Comparison of ENCODE assay signal across 12 cellular contexts in genomic region chr5:173472784-173473278, GRCh38.
DNase-seq lines count a peak whose midpoint lies in the region; ATAC-seq and TF ChIP-seq lines count a peak whose summit lies in the region.
"Had no signal": no experiment of that assay in that cellular context is flagged by ENCODE, and none has a peak within 500 bp of the region (broad histone marks: within the 10 kb centered on the region; RNA-seq: fewer than 3 reads in every experiment).

No MANE protein-coding gene starts in this region.

- 67% methylated on average over 3 of the region's 3 CpGs for WGBS in SK-N-SH (ENCODE audit: low lambda C conversion rate)

- H3K4me3 Mint-ChIP-seq in osteocyte (ENCODE audit: unreplicated experiment): peak overlapping the region; percentile 36
- no peak overlapping the region for H3K4me3 Mint-ChIP-seq in T-helper 2 cell treated with Interferon-gamma antibody and Interleukin-4, amounts not matched to agents 5 μg/mL and 100 μg/mL, for 36 hours

- H3K9me2 ChIP-seq in SK-N-SH: no peaks in the 10 kb centered on the region

- peak overlapping the region; percentile 49; the same call in 1 of the 2 replicates for H3K4me2 ChIP-seq in SK-N-SH

- H3K27ac ChIP-seq in SK-N-SH (ENCODE audit: low read depth in 2 of 2, low read length in 1 of 2): peak overlapping the region in 1 of 2 experiments; percentile 82; a peak in 2 of 4 replicates

- POLR2A ChIA-PET in SK-N-SH (lab: Yijun Ruan, JAX): no interaction called here

- no peaks in the 10 kb centered on the region for H3K27me3 ChIP-seq in SK-N-SH (ENCODE audit: insufficient read depth)

- no peaks in the 10 kb centered on the region for H3K27me3 Mint-ChIP-seq in osteocyte (ENCODE audit: unreplicated experiment)
- peaks cover 2% of the 10 kb centered on the region for H3K27me3 Mint-ChIP-seq in T-helper 2 cell treated with Interferon-gamma antibody and Interleukin-4, amounts not matched to agents 5 μg/mL and 100 μg/mL, for 36 hours (ENCODE audit: low read depth)

- H3K4me1 Mint-ChIP-seq in osteocyte (ENCODE audit: unreplicated experiment): peaks cover 79% of the 10 kb centered on the region
- H3K4me1 Mint-ChIP-seq in T-helper 2 cell treated with Interferon-gamma antibody and Interleukin-4, amounts not matched to agents 5 μg/mL and 100 μg/mL, for 36 hours (ENCODE audit: low read depth): no peaks in the 10 kb centered on the region

- no peaks in the 10 kb centered on the region for H3K79me2 ChIP-seq in SK-N-SH (ENCODE audit: insufficient read depth)

- H3F3A ChIP-seq in SK-N-SH (replicated peaks; ENCODE audit: insufficient read depth): peaks cover 12% of the 10 kb centered on the region

- no peaks in the 10 kb centered on the region for H3K9me3 Mint-ChIP-seq in osteocyte (ENCODE audit: unreplicated experiment)
- H3K9me3 Mint-ChIP-seq in T-helper 2 cell treated with Interferon-gamma antibody and Interleukin-4, amounts not matched to agents 5 μg/mL and 100 μg/mL, for 36 hours: no peaks in the 10 kb centered on the region

- peak overlapping the region; percentile 9; the same call in 1 of the 2 replicates for H2AFZ ChIP-seq in SK-N-SH (ENCODE audit: low read depth)

- H3K36me3 Mint-ChIP-seq in osteocyte (ENCODE audit: unreplicated experiment): no peaks in the 10 kb centered on the region
- H3K36me3 Mint-ChIP-seq in T-helper 2 cell treated with Interferon-gamma antibody and Interleukin-4, amounts not matched to agents 5 μg/mL and 100 μg/mL, for 36 hours (ENCODE audit: low read depth): no peaks in the 10 kb centered on the region

- peak; percentile 39 for DNase-seq in A172 (ENCODE audit: low spot score)
- no peak for DNase-seq in SK-N-SH
- DNase-seq in fibroblast of villous mesenchyme (ENCODE audit: low read depth): peak; percentile 57
- no peak for DNase-seq in osteocyte (ENCODE audit: extremely low spot score, unreplicated experiment)
- no peak for DNase-seq in T-helper 2 cell treated with Interferon-gamma antibody and Interleukin-4, amounts not matched to agents 5 μg/mL and 100 μg/mL, for 36 hours (ENCODE audit: low spot score)
- no peak for DNase-seq in foreskin melanocyte
- DNase-seq: GDM1, Kasumi-1, kidney, NCI-H748 treated with DMSO at 0.1 percent for 48 hours had no signal

- H3K27ac Mint-ChIP-seq in osteocyte (ENCODE audit: unreplicated experiment): peak overlapping the region; percentile 94
- no peak overlapping the region for H3K27ac Mint-ChIP-seq in T-helper 2 cell treated with Interferon-gamma antibody and Interleukin-4, amounts not matched to agents 5 μg/mL and 100 μg/mL, for 36 hours

- no peaks in the 10 kb centered on the region for H4K20me1 ChIP-seq in SK-N-SH (ENCODE audit: insufficient read depth)

- TF ChIP-seq CTCF in SK-N-SH (IDR thresholded peaks at IDR 0.05) (no peak), fibroblast of villous mesenchyme (IDR thresholded peaks at IDR 0.05; ENCODE audit: insufficient read depth, low read depth, low read length) (no peak), osteocyte (IDR thresholded peaks at IDR 0.05) (no peak)

- H3K36me3 ChIP-seq in SK-N-SH (replicated peaks in 1 of 2; ENCODE audit: control insufficient read depth in 1 of 2, insufficient read depth in 2 of 2, low read length in 1 of 2): no peaks in the 10 kb centered on the region

- no peak for TF ChIP-seq RAD21 in SK-N-SH (IDR thresholded peaks at IDR 0.05; ENCODE audit: low read length)

- no peak for TF ChIP-seq EP300 in SK-N-SH (IDR thresholded peaks at IDR 0.05; ENCODE audit: borderline replicate concordance in 1 of 2, low read depth in 1 of 2, low read length in 1 of 2)

- peaks cover 0 to 13% of the 10 kb centered on the region in 2 experiments; a peak in 2 of 4 replicates for H3K4me1 ChIP-seq in SK-N-SH (ENCODE audit: control insufficient read depth in 1 of 2, insufficient read depth in 2 of 2, low read depth in 1 of 2, low read length in 1 of 2)

- 0 out of 4 replicates have a peak overlapping the region, but pooled peaks of 1 of the 2 experiments have one; percentile 6 for H3K4me3 ChIP-seq in SK-N-SH (ENCODE audit: low read depth in 2 of 2, low read length in 1 of 2)
- no peak overlapping the region for H3K4me3 ChIP-seq in fibroblast of villous mesenchyme (ENCODE audit: low read depth, low read length)

- CTCF ChIA-PET in SK-N-SH (lab: Yijun Ruan, JAX): no interaction called here

- no peak for ATAC-seq in HG02763 (IDR thresholded peaks at IDR 0.05; ENCODE audit: unreplicated experiment)
- no peak for ATAC-seq in GM19463 (IDR thresholded peaks at IDR 0.05; ENCODE audit: unreplicated experiment)

- H3K9ac ChIP-seq in SK-N-SH: peak overlapping the region; percentile 11; the same call in 1 of the 2 replicates

- no peaks in the 10 kb centered on the region for H3K9me3 ChIP-seq in SK-N-SH

TF ChIP-seq in SK-N-SH, 30 proteins besides CTCF, POLR2A, EP300 and RAD21:
- TF ChIP-seq ELF1 (IDR thresholded peaks at IDR 0.05): no peak
- TF ChIP-seq YY1 (IDR thresholded peaks at IDR 0.05; ENCODE audit: low read depth): no peak
- TF ChIP-seq TAF1 (IDR thresholded peaks at IDR 0.05; ENCODE audit: borderline replicate concordance, low read depth, low read length): no peak

Comparison
In these comparisons a context has a peak if more than half of its experiments do, and no peak if none do; other contexts are left out.
1. DNase-seq: peak in A172 (single experiment) and fibroblast of villous mesenchyme (single experiment); none in SK-N-SH (single experiment), osteocyte (single experiment), T-helper 2 cell treated with Interferon-gamma antibody and Interleukin-4, amounts not matched to agents 5 μg/mL and 100 μg/mL, for 36 hours (single experiment) and foreskin melanocyte (single experiment).